ENCODE assay signal across 12 cellular contexts in genomic region chr2:20471902-20472559, GRCh38.
"Had no signal": no experiment of that assay in that cellular context is flagged by ENCODE, and none has a peak within 500 bp of the region (broad histone marks: within the 10 kb centered on the region; RNA-seq: fewer than 3 reads in every experiment).

No MANE protein-coding gene starts in this region.

- FAIRE-seq: colon, keratinocyte, pancreas, small intestine had no signal

- H3K27ac ChIP-seq: ascending aorta, cardiac muscle cell, foreskin keratinocyte, heart left ventricle, pancreas, tibial artery had no signal

- H3K4me1 ChIP-seq: ascending aorta, foreskin keratinocyte had no signal

- H3K9me3 ChIP-seq: ascending aorta, heart left ventricle, pancreas, tibial artery had no signal

- DNase-seq: activated CD8-positive, alpha-beta T cell treated with anti-CD3 and anti-CD28 coated beads for 36 hours; activated naive CD4-positive, alpha-beta T cell treated with Interleukin-2 at 50 U/mL for 16 hours; activated naive CD8-positive, alpha-beta T cell treated with anti-CD3 and anti-CD28 coated beads, Interleukin-2, amount 50 U/mL, for 24 hours; pancreas; small intestine had no signal

- H3K36me3 ChIP-seq: ascending aorta, cardiac muscle cell, heart left ventricle, pancreas, tibial artery had no signal

- H3K4me3 ChIP-seq: ascending aorta, cardiac muscle cell, heart left ventricle, pancreas, tibial artery had no signal

- H3K27me3 ChIP-seq: ascending aorta, cardiac muscle cell, foreskin keratinocyte, heart left ventricle, pancreas, tibial artery had no signal
